ENCODE assay signal across 22 cellular contexts in genomic region chr1:156834322-156834721, GRCh38. TPM values are rescaled to one million over a fixed set of nuclear protein-coding genes. Genes with fewer than 3 reads are reported as not detected.
DNase-seq lines count a peak whose midpoint lies in the region; ATAC-seq and TF ChIP-seq lines count a peak whose summit lies in the region.
"Had no signal": no experiment of that assay in that cellular context is flagged by ENCODE, and none has a peak within 500 bp of the region (broad histone marks: within the 10 kb centered on the region; RNA-seq: fewer than 3 reads in every experiment).

No MANE protein-coding gene starts in this region.

- TF ChIP-seq CTCF in activated CD8-positive, alpha-beta T cell treated with anti-CD3 and anti-CD28 coated beads for 36 hours (IDR thresholded peaks at IDR 0.05): no peak
- no peak for TF ChIP-seq CTCF in spleen (IDR thresholded peaks at IDR 0.05 in 8 of 11, conservative IDR thresholded peaks at IDR 0.05 in 3 of 11)
- no peak for TF ChIP-seq CTCF in transverse colon (IDR thresholded peaks at IDR 0.05)

- H3K27ac ChIP-seq in CD8-positive, alpha-beta memory T cell (ENCODE audit: low read depth, low read length): no peak overlapping the region
- H3K27ac ChIP-seq in spleen (no peak overlapping the region), transverse colon (no peak overlapping the region)
- H3K27ac ChIP-seq: A549; BLaER1 treated with 17β-estradiol and CSF1 and Interleukin-3, amounts not matched to agents 10 nM and 100 nM; GM23248; Peyer's patch had no signal

- H3K9me3 Mint-ChIP-seq in activated CD8-positive, alpha-beta T cell treated with anti-CD3 and anti-CD28 coated beads for 36 hours: no peaks in the 10 kb centered on the region
- H3K9me3 Mint-ChIP-seq in activated CD8-positive, alpha-beta T cell treated with anti-CD3 and anti-CD28 coated beads, Interleukin-2, amount 10 ng/mL, durations not matched to agents 7 days and 5 days (ENCODE audit: insufficient read depth): no peaks in the 10 kb centered on the region
- no peaks in the 10 kb centered on the region for H3K9me3 Mint-ChIP-seq in CD8-positive, alpha-beta memory T cell
- H3K9me3 Mint-ChIP-seq in activated T-helper 1 cell treated with anti-CD3 and anti-CD28 coated beads, Interleukin-12 subunit alpha, Interleukin-12 subunit beta, Interleukin-2, Interleukin-4 antibody, amounts not matched to agents 30 ng/mL and 10 ng/mL and 1 ng/mL, durations not matched to agents 14 hours and 24 hours and 36 hours: no peaks in the 10 kb centered on the region

- H3K4me3 ChIP-seq in CD8-positive, alpha-beta memory T cell (ENCODE audit: low read length): no peak overlapping the region
- H3K4me3 ChIP-seq in spleen (no peak overlapping the region), transverse colon (no peak overlapping the region)
- H3K4me3 ChIP-seq: A549; BLaER1 treated with 17β-estradiol and CSF1 and Interleukin-3, amounts not matched to agents 10 nM and 100 nM; GM23248; Peyer's patch had no signal

- CTCF ChIA-PET in activated CD8-positive, alpha-beta T cell treated with anti-CD3 and anti-CD28 coated beads for 36 hours (lab: Charles Lee): interaction anchor here (0.7 to 13.7 kb wide), 6 partner anchors 15 to 63 kb away, joined by 4 to 273 read pairs (median 4); partner anchors contain the start of genes INSRR, NTRK1 and PEAR1
- CTCF ChIA-PET in activated CD8-positive, alpha-beta T cell treated with anti-CD3 and anti-CD28 coated beads, Interleukin-2, amount 10 ng/mL, durations not matched to agents 7 days and 5 days (lab: Charles Lee): interaction anchor here (0.7 to 10.1 kb wide), 10 partner anchors 10 to 108 kb away, joined by 3 to 313 read pairs (median 8); partner anchors contain the start of genes INSRR, NTRK1 and SH2D2A
- CTCF ChIA-PET in CD8-positive, alpha-beta memory T cell (lab: Charles Lee): interaction anchor here (1.1 to 6.2 kb wide), 2 partner anchors 20 to 26 kb away, joined by 4 to 109 read pairs; partner anchors contain the start of genes INSRR and NTRK1

- 66 to 85% (median 78%) methylated on average over 3 of the region's 3 CpGs for WGBS in spleen, 5 donors
- WGBS in transverse colon (ENCODE audit: low coverage in 1 of 2), 2 donors: 71 to 87% methylated on average over 3 of the region's 3 CpGs

- H3K36me3 ChIP-seq in CD8-positive, alpha-beta memory T cell (ENCODE audit: insufficient read depth, low read length): no peaks in the 10 kb centered on the region
- H3K36me3 ChIP-seq in spleen (no peaks in the 10 kb centered on the region), transverse colon (no peaks in the 10 kb centered on the region)
- H3K36me3 ChIP-seq: BLaER1 treated with 17β-estradiol and CSF1 and Interleukin-3, amounts not matched to agents 10 nM and 100 nM; Peyer's patch had no signal

- TF ChIP-seq POLR2A in spleen (IDR thresholded peaks at IDR 0.05) (no peak), transverse colon (IDR thresholded peaks at IDR 0.05) (no peak)

- no peaks in the 10 kb centered on the region for H3K9me3 ChIP-seq in CD8-positive, alpha-beta memory T cell (ENCODE audit: low read length)
- H3K9me3 ChIP-seq in spleen (no peaks in the 10 kb centered on the region), transverse colon (no peaks in the 10 kb centered on the region)
- H3K9me3 ChIP-seq: A549; BLaER1 treated with 17β-estradiol and CSF1 and Interleukin-3, amounts not matched to agents 10 nM and 100 nM; Caco-2; Peyer's patch had no signal

- in situ Hi-C loops in transverse colon (cut with MboI; ENCODE audit: low pct_ligation_motif_present in 1 of 4, low pct_unique_long_range_greater_than_20kb in 1 of 4, low sequenced_read_pairs in 3 of 4): no loop called here

- H3K4me1 Mint-ChIP-seq in activated CD8-positive, alpha-beta T cell treated with anti-CD3 and anti-CD28 coated beads for 36 hours (ENCODE audit: low read depth): peaks cover 42% of the 10 kb centered on the region
- H3K4me1 Mint-ChIP-seq in activated CD8-positive, alpha-beta T cell treated with anti-CD3 and anti-CD28 coated beads, Interleukin-2, amount 10 ng/mL, durations not matched to agents 7 days and 5 days (ENCODE audit: low read depth): peaks cover 50% of the 10 kb centered on the region
- H3K4me1 Mint-ChIP-seq in CD8-positive, alpha-beta memory T cell: peaks cover 9 to 17% (median 14%) of the 10 kb centered on the region in 3 donors
- peaks cover 66% of the 10 kb centered on the region for H3K4me1 Mint-ChIP-seq in activated T-helper 1 cell treated with anti-CD3 and anti-CD28 coated beads, Interleukin-12 subunit alpha, Interleukin-12 subunit beta, Interleukin-2, Interleukin-4 antibody, amounts not matched to agents 30 ng/mL and 10 ng/mL and 1 ng/mL, durations not matched to agents 14 hours and 24 hours and 36 hours (ENCODE audit: low read depth)

- intact Hi-C loops in activated CD8-positive, alpha-beta T cell treated with anti-CD3 and anti-CD28 coated beads for 36 hours (cut with micrococcal nuclease): no loop called here
- intact Hi-C loops in activated T-helper 1 cell treated with anti-CD3 and anti-CD28 coated beads, Interleukin-12 subunit alpha, Interleukin-12 subunit beta, Interleukin-2, Interleukin-4 antibody, amounts not matched to agents 30 ng/mL and 10 ng/mL and 1 ng/mL, durations not matched to agents 14 hours and 24 hours and 36 hours (cut with micrococcal nuclease): loop anchor here (1.0 kb wide), 2 partner anchors 11 to 16 kb away; no protein-coding TSS in a partner anchor
- intact Hi-C loops in spleen (cut with DNase I; ENCODE audit: low total_unique reads) (no loop called here), transverse colon (cut with DNase I; ENCODE audit: low total_unique reads) (no loop called here)

- H3K27ac Mint-ChIP-seq in activated CD8-positive, alpha-beta T cell treated with anti-CD3 and anti-CD28 coated beads for 36 hours: peak overlapping the region; percentile 11
- no peak overlapping the region for H3K27ac Mint-ChIP-seq in activated CD8-positive, alpha-beta T cell treated with anti-CD3 and anti-CD28 coated beads, Interleukin-2, amount 10 ng/mL, durations not matched to agents 7 days and 5 days
- H3K27ac Mint-ChIP-seq in CD8-positive, alpha-beta memory T cell: peak overlapping the region in 5 of 8 donors; percentile 41 to 91 (median 56)
- H3K27ac Mint-ChIP-seq in activated T-helper 1 cell treated with anti-CD3 and anti-CD28 coated beads, Interleukin-12 subunit alpha, Interleukin-12 subunit beta, Interleukin-2, Interleukin-4 antibody, amounts not matched to agents 30 ng/mL and 10 ng/mL and 1 ng/mL, durations not matched to agents 14 hours and 24 hours and 36 hours: peak overlapping the region; percentile 88

- peak; percentile 52 for DNase-seq in activated CD8-positive, alpha-beta T cell treated with anti-CD3 and anti-CD28 coated beads for 36 hours
- no peak for DNase-seq in activated CD8-positive, alpha-beta T cell treated with anti-CD3 and anti-CD28 coated beads, Interleukin-2, amount 10 ng/mL, durations not matched to agents 7 days and 5 days
- DNase-seq in CD8-positive, alpha-beta memory T cell: no peak
- no peak for DNase-seq in activated T-helper 1 cell treated with anti-CD3 and anti-CD28 coated beads, Interleukin-12 subunit alpha, Interleukin-12 subunit beta, Interleukin-2, Interleukin-4 antibody, amounts not matched to agents 30 ng/mL and 10 ng/mL and 1 ng/mL, durations not matched to agents 14 hours and 24 hours and 36 hours (ENCODE audit: low spot score)
- peak; percentile 8 for DNase-seq in spleen
- DNase-seq in transverse colon: no peak
- no peak for DNase-seq in activated effector memory CD4-positive, alpha-beta T cell treated with anti-CD3 and anti-CD28 coated beads, Interleukin-2, amount 50 U/mL, for 16 hours
- DNase-seq: AML-193; Caco-2; CD4-positive, alpha-beta memory T cell; GM23248; H7; NCI-H1048; NCI-H1417; NCI-H1694 treated with DMSO at 0.1 percent for 48 hours; NCI-H2227 treated with DMSO at 0.1 percent for 48 hours; Peyer's patch; SHP77 treated with DMSO at 0.1 percent for 48 hours had no signal

- H3K36me3 Mint-ChIP-seq in activated CD8-positive, alpha-beta T cell treated with anti-CD3 and anti-CD28 coated beads for 36 hours (ENCODE audit: low read depth): no peaks in the 10 kb centered on the region
- no peaks in the 10 kb centered on the region for H3K36me3 Mint-ChIP-seq in activated CD8-positive, alpha-beta T cell treated with anti-CD3 and anti-CD28 coated beads, Interleukin-2, amount 10 ng/mL, durations not matched to agents 7 days and 5 days (ENCODE audit: low read depth)
- no peaks in the 10 kb centered on the region for H3K36me3 Mint-ChIP-seq in CD8-positive, alpha-beta memory T cell
- H3K36me3 Mint-ChIP-seq in activated T-helper 1 cell treated with anti-CD3 and anti-CD28 coated beads, Interleukin-12 subunit alpha, Interleukin-12 subunit beta, Interleukin-2, Interleukin-4 antibody, amounts not matched to agents 30 ng/mL and 10 ng/mL and 1 ng/mL, durations not matched to agents 14 hours and 24 hours and 36 hours (ENCODE audit: low read depth): no peaks in the 10 kb centered on the region
- H3K36me3 Mint-ChIP-seq: CD4-positive, alpha-beta memory T cell had no signal

- H3K4me3 Mint-ChIP-seq in activated CD8-positive, alpha-beta T cell treated with anti-CD3 and anti-CD28 coated beads for 36 hours: no peak overlapping the region
- H3K4me3 Mint-ChIP-seq in activated CD8-positive, alpha-beta T cell treated with anti-CD3 and anti-CD28 coated beads, Interleukin-2, amount 10 ng/mL, durations not matched to agents 7 days and 5 days: no peak overlapping the region
- H3K4me3 Mint-ChIP-seq in CD8-positive, alpha-beta memory T cell: no peak overlapping the region
- H3K4me3 Mint-ChIP-seq in activated T-helper 1 cell treated with anti-CD3 and anti-CD28 coated beads, Interleukin-12 subunit alpha, Interleukin-12 subunit beta, Interleukin-2, Interleukin-4 antibody, amounts not matched to agents 30 ng/mL and 10 ng/mL and 1 ng/mL, durations not matched to agents 14 hours and 24 hours and 36 hours: peak overlapping the region; percentile 43
- H3K4me3 Mint-ChIP-seq: CD4-positive, alpha-beta memory T cell had no signal

- peak; percentile 11 for ATAC-seq in activated CD8-positive, alpha-beta T cell treated with anti-CD3 and anti-CD28 coated beads for 36 hours
- no peak for ATAC-seq in activated CD8-positive, alpha-beta T cell treated with anti-CD3 and anti-CD28 coated beads, Interleukin-2, amount 10 ng/mL, durations not matched to agents 7 days and 5 days
- ATAC-seq: A549 had no signal

- H3K27me3 ChIP-seq in CD8-positive, alpha-beta memory T cell (ENCODE audit: insufficient read depth, low read length, poor library complexity, severe bottlenecking): no peaks in the 10 kb centered on the region
- H3K27me3 ChIP-seq in spleen (replicated peaks in 1 of 7): peaks cover 0 to 53% (median 4%) of the 10 kb centered on the region in 7 donors
- H3K27me3 ChIP-seq in transverse colon: peaks cover 49% of the 10 kb centered on the region
- H3K27me3 ChIP-seq: Peyer's patch had no signal

- TF ChIP-seq EP300 in transverse colon (IDR thresholded peaks at IDR 0.05; ENCODE audit: low read depth): no peak

- POLR2A ChIA-PET in activated CD8-positive, alpha-beta T cell treated with anti-CD3 and anti-CD28 coated beads for 36 hours (lab: Charles Lee): interaction anchor here (1.1 to 1.3 kb wide), 4 partner anchors 10 to 37 kb away, joined by 4 to 5 read pairs (median 4); no protein-coding TSS in a partner anchor
- POLR2A ChIA-PET in activated CD8-positive, alpha-beta T cell treated with anti-CD3 and anti-CD28 coated beads, Interleukin-2, amount 10 ng/mL, durations not matched to agents 7 days and 5 days (lab: Charles Lee): interaction anchor here (0.7 to 1.2 kb wide), 2 partner anchors 17 to 26 kb away, joined by 3 to 4 read pairs; no protein-coding TSS in a partner anchor
- POLR2A ChIA-PET in CD8-positive, alpha-beta memory T cell (lab: Charles Lee): interaction anchor here (0.5 kb wide), 1 partner anchor 87 kb away, joined by 4 read pairs; no protein-coding TSS in a partner anchor

- peaks cover 16% of the 10 kb centered on the region for H3K27me3 Mint-ChIP-seq in activated CD8-positive, alpha-beta T cell treated with anti-CD3 and anti-CD28 coated beads for 36 hours
- H3K27me3 Mint-ChIP-seq in activated CD8-positive, alpha-beta T cell treated with anti-CD3 and anti-CD28 coated beads, Interleukin-2, amount 10 ng/mL, durations not matched to agents 7 days and 5 days (ENCODE audit: low read depth): peaks cover 12% of the 10 kb centered on the region
- H3K27me3 Mint-ChIP-seq in CD8-positive, alpha-beta memory T cell: peaks cover 21 to 53% of the 10 kb centered on the region in 2 donors
- H3K27me3 Mint-ChIP-seq in activated T-helper 1 cell treated with anti-CD3 and anti-CD28 coated beads, Interleukin-12 subunit alpha, Interleukin-12 subunit beta, Interleukin-2, Interleukin-4 antibody, amounts not matched to agents 30 ng/mL and 10 ng/mL and 1 ng/mL, durations not matched to agents 14 hours and 24 hours and 36 hours (ENCODE audit: insufficient read depth): no peaks in the 10 kb centered on the region

- H3K4me1 ChIP-seq in CD8-positive, alpha-beta memory T cell (ENCODE audit: insufficient read depth, low read length): no peaks in the 10 kb centered on the region
- H3K4me1 ChIP-seq in spleen (peaks cover 0 to 3% (median 0%) of the 10 kb centered on the region in 6 donors), transverse colon (no peaks in the 10 kb centered on the region)
- H3K4me1 ChIP-seq: A549, Caco-2, Peyer's patch had no signal

RNA-seq across cellular contexts. Expression of gene SH2D2A, which starts 17.7 kb away (rescaled TPM):
- total RNA-seq in activated CD8-positive, alpha-beta T cell treated with anti-CD3 and anti-CD28 coated beads for 36 hours: 100 to 1,000 TPM; 297 to 315 TPM
- total RNA-seq in activated CD8-positive, alpha-beta T cell treated with anti-CD3 and anti-CD28 coated beads, Interleukin-2, amount 10 ng/mL, durations not matched to agents 7 days and 5 days: 10 to 100 TPM; 84.0 to 86.7 TPM
- 100 to 1,000 TPM; 163 to 170 TPM for total RNA-seq in CD8-positive, alpha-beta memory T cell
- 62.1 TPM for polyA plus RNA-seq in CD8-positive, alpha-beta memory T cell
- total RNA-seq in activated T-helper 1 cell treated with anti-CD3 and anti-CD28 coated beads, Interleukin-12 subunit alpha, Interleukin-12 subunit beta, Interleukin-2, Interleukin-4 antibody, amounts not matched to agents 30 ng/mL and 10 ng/mL and 1 ng/mL, durations not matched to agents 14 hours and 24 hours and 36 hours: 283 and 286 TPM in 2 replicates
- total RNA-seq in spleen (10 to 100 TPM; 10.4 to 22.1 (median 15.1) TPM), transverse colon (1 to 10 TPM in 3 of 4 donors, not detected in 1; 1.9 to 5.9 (median 3.4) TPM)
- 1 to 10 TPM; 3.6 to 5.6 (median 5.2) TPM for polyA plus RNA-seq in spleen
- total RNA-seq: GM23248 had no signal

RNA-seq across cellular contexts. Expression of gene INSRR, which starts 24.6 kb away (rescaled TPM):
- total RNA-seq in activated CD8-positive, alpha-beta T cell treated with anti-CD3 and anti-CD28 coated beads for 36 hours: under 1 TPM; 0.47 to 0.54 TPM
- under 1 TPM; 0.21 TPM for total RNA-seq in activated CD8-positive, alpha-beta T cell treated with anti-CD3 and anti-CD28 coated beads, Interleukin-2, amount 10 ng/mL, durations not matched to agents 7 days and 5 days
- under 1 TPM in 1 of 2 experiments, not detected in 1; 0.07 TPM for total RNA-seq in CD8-positive, alpha-beta memory T cell
- not detected for polyA plus RNA-seq in CD8-positive, alpha-beta memory T cell
- total RNA-seq in activated T-helper 1 cell treated with anti-CD3 and anti-CD28 coated beads, Interleukin-12 subunit alpha, Interleukin-12 subunit beta, Interleukin-2, Interleukin-4 antibody, amounts not matched to agents 30 ng/mL and 10 ng/mL and 1 ng/mL, durations not matched to agents 14 hours and 24 hours and 36 hours: 0.65 and 0.78 TPM in 2 replicates
- total RNA-seq in spleen: under 1 TPM in 3 of 7 donors, not detected in 4; 0.09 TPM
- polyA plus RNA-seq in spleen: under 1 TPM in 1 of 3 donors, not detected in 2; under 0.01 TPM
- total RNA-seq in transverse colon: not detected
- total RNA-seq: Caco-2, GM23248, H7, OCI-LY7, Peyer's patch had no signal
- polyA plus RNA-seq: A549; CD4-positive, alpha-beta memory T cell had no signal

RNA-seq across cellular contexts. Expression of gene NTRK1, which starts 26.3 kb away (rescaled TPM):
- total RNA-seq in activated CD8-positive, alpha-beta T cell treated with anti-CD3 and anti-CD28 coated beads for 36 hours: 10 to 100 TPM; 23.5 to 25.9 TPM
- total RNA-seq in activated CD8-positive, alpha-beta T cell treated with anti-CD3 and anti-CD28 coated beads, Interleukin-2, amount 10 ng/mL, durations not matched to agents 7 days and 5 days: 1 to 10 TPM; 9.9 TPM
- total RNA-seq in CD8-positive, alpha-beta memory T cell: 1 to 10 TPM; 2.9 to 3.0 TPM
- polyA plus RNA-seq in CD8-positive, alpha-beta memory T cell: not detected
- 49.1 and 49.8 TPM in 2 replicates for total RNA-seq in activated T-helper 1 cell treated with anti-CD3 and anti-CD28 coated beads, Interleukin-12 subunit alpha, Interleukin-12 subunit beta, Interleukin-2, Interleukin-4 antibody, amounts not matched to agents 30 ng/mL and 10 ng/mL and 1 ng/mL, durations not matched to agents 14 hours and 24 hours and 36 hours
- 1 to 10 TPM in 1 of 7 donors, under 1 TPM in 3, not detected in 3; 0.18 to 1.4 (median 0.48) TPM for total RNA-seq in spleen
- polyA plus RNA-seq in spleen: under 1 TPM in 2 of 3 donors, not detected in 1; 0.09 to 0.22 TPM
- total RNA-seq in transverse colon: 1 to 10 TPM in 1 of 4 donors, under 1 TPM in 2, not detected in 1; 0.20 to 2.6 (median 0.64) TPM
- total RNA-seq: Caco-2, HT-29, OCI-LY7 had no signal
- polyA plus RNA-seq: CD4-positive, alpha-beta memory T cell had no signal

RNA-seq across cellular contexts. Expression of gene PEAR1, which starts 59.2 kb away (rescaled TPM):
- total RNA-seq in activated CD8-positive, alpha-beta T cell treated with anti-CD3 and anti-CD28 coated beads for 36 hours: under 1 TPM in 1 of 2 experiments, not detected in 1; 0.07 TPM
- total RNA-seq in activated CD8-positive, alpha-beta T cell treated with anti-CD3 and anti-CD28 coated beads, Interleukin-2, amount 10 ng/mL, durations not matched to agents 7 days and 5 days: under 1 TPM; 0.21 to 0.40 TPM
- total RNA-seq in CD8-positive, alpha-beta memory T cell: not detected
- polyA plus RNA-seq in CD8-positive, alpha-beta memory T cell: not detected
- total RNA-seq in activated T-helper 1 cell treated with anti-CD3 and anti-CD28 coated beads, Interleukin-12 subunit alpha, Interleukin-12 subunit beta, Interleukin-2, Interleukin-4 antibody, amounts not matched to agents 30 ng/mL and 10 ng/mL and 1 ng/mL, durations not matched to agents 14 hours and 24 hours and 36 hours: 0.36 and 0.51 TPM in 2 replicates
- 10 to 100 TPM; 16.1 to 28.3 (median 24.2) TPM for total RNA-seq in spleen
- polyA plus RNA-seq in spleen: 1 to 10 TPM; 1.4 to 6.2 (median 2.6) TPM
- 1 to 10 TPM; 1.8 to 5.6 (median 3.7) TPM for total RNA-seq in transverse colon
- total RNA-seq: OCI-LY7 had no signal
- polyA plus RNA-seq: CD4-positive, alpha-beta memory T cell had no signal

Comparison
In these comparisons a context has a peak if more than half of its experiments do, and no peak if none do; other contexts are left out.
1. DNase-seq: peak in activated CD8-positive, alpha-beta T cell treated with anti-CD3 and anti-CD28 coated beads for 36 hours (single experiment) and spleen (single experiment); none in activated CD8-positive, alpha-beta T cell treated with anti-CD3 and anti-CD28 coated beads, Interleukin-2, amount 10 ng/mL, durations not matched to agents 7 days and 5 days (single experiment), CD8-positive, alpha-beta memory T cell (0 of 5), activated T-helper 1 cell treated with anti-CD3 and anti-CD28 coated beads, Interleukin-12 subunit alpha, Interleukin-12 subunit beta, Interleukin-2, Interleukin-4 antibody, amounts not matched to agents 30 ng/mL and 10 ng/mL and 1 ng/mL, durations not matched to agents 14 hours and 24 hours and 36 hours (single experiment), transverse colon (single experiment) and activated effector memory CD4-positive, alpha-beta T cell treated with anti-CD3 and anti-CD28 coated beads, Interleukin-2, amount 50 U/mL, for 16 hours (single experiment).